Comparison of ENCODE assay signal across 9 cellular contexts in genomic region chr14:64234877-64235651, GRCh38. TPM values are rescaled to one million over a fixed set of nuclear protein-coding genes. Genes with fewer than 3 reads are reported as not detected.
DNase-seq lines count a peak whose midpoint lies in the region; ATAC-seq and TF ChIP-seq lines count a peak whose summit lies in the region.
"Had no signal": no experiment of that assay in that cellular context is flagged by ENCODE, and none has a peak within 500 bp of the region (broad histone marks: within the 10 kb centered on the region; RNA-seq: fewer than 3 reads in every experiment).

No MANE protein-coding gene starts in this region.

- H3K27me3 Mint-ChIP-seq in nephron progenitor cell (ENCODE audit: low read depth, poor library complexity) (no peaks in the 10 kb centered on the region), type B pancreatic cell (peaks cover 3% of the 10 kb centered on the region)

- H3K4me1 Mint-ChIP-seq in nephron progenitor cell (peaks cover 10% of the 10 kb centered on the region), type B pancreatic cell (ENCODE audit: unreplicated experiment) (peaks cover 16% of the 10 kb centered on the region)

- H3K4me3 ChIP-seq in WERI-Rb-1 (ENCODE audit: low read depth, low read length): peak overlapping the region; percentile 6; the same call in 1 of the 2 replicates
- H3K4me3 ChIP-seq: skin epidermis had no signal

- H3K9me3 Mint-ChIP-seq in nephron progenitor cell (no peaks in the 10 kb centered on the region), type B pancreatic cell (no peaks in the 10 kb centered on the region)

- no peaks in the 10 kb centered on the region; the same call in none of the 2 replicates for H3K36me3 ChIP-seq in WERI-Rb-1

- H3K27ac Mint-ChIP-seq in nephron progenitor cell (peak overlapping the region; percentile 52), type B pancreatic cell (no peak overlapping the region)

- peak; percentile 71 for DNase-seq in WERI-Rb-1
- DNase-seq in nephron progenitor cell: no peak
- DNase-seq in activated gamma-delta T cell treated with Interleukin-2 at 50 U/mL for 16 hours: no peak
- no peak for DNase-seq in type B pancreatic cell (ENCODE audit: extremely low spot score, unreplicated experiment)
- DNase-seq in GM19240 (ENCODE audit: insufficient read length, low spot score): no peak

- TF ChIP-seq CTCF in WERI-Rb-1 (IDR thresholded peaks at IDR 0.05; ENCODE audit: low read depth, low read length) (no peak), nephron progenitor cell (IDR thresholded peaks at IDR 0.05) (no peak), type B pancreatic cell (conservative IDR thresholded peaks at IDR 0.05) (no peak)

- H3K9me3 ChIP-seq in WERI-Rb-1 (ENCODE audit: severe bottlenecking): no peaks in the 10 kb centered on the region

- H3K27me3 ChIP-seq in WERI-Rb-1 (ENCODE audit: insufficient read depth, low read depth, severe bottlenecking): no peaks in the 10 kb centered on the region

- ATAC-seq in GM18867 (IDR thresholded peaks at IDR 0.05; ENCODE audit: unreplicated experiment) (peak; percentile 2), HG03521 (IDR thresholded peaks at IDR 0.05; ENCODE audit: unreplicated experiment) (peak; percentile 5), HG03039 (IDR thresholded peaks at IDR 0.05; ENCODE audit: unreplicated experiment) (no peak)

- H3K4me3 Mint-ChIP-seq in nephron progenitor cell (no peak overlapping the region), type B pancreatic cell (no peak overlapping the region)

- H3K36me3 Mint-ChIP-seq in nephron progenitor cell (ENCODE audit: low read depth) (peaks cover 22% of the 10 kb centered on the region), type B pancreatic cell (no peaks in the 10 kb centered on the region)

- no peak overlapping the region for H3K27ac ChIP-seq in WERI-Rb-1

RNA-seq across cellular contexts. Expression of gene ESR2, which starts 59.1 kb away (rescaled TPM):
- 0.19 and 0.53 TPM in 2 replicates for total RNA-seq in type B pancreatic cell (ENCODE audit: low replicate concordance)
